ENCODE assay signal across 15 cellular contexts in the genomic region with DNA sequence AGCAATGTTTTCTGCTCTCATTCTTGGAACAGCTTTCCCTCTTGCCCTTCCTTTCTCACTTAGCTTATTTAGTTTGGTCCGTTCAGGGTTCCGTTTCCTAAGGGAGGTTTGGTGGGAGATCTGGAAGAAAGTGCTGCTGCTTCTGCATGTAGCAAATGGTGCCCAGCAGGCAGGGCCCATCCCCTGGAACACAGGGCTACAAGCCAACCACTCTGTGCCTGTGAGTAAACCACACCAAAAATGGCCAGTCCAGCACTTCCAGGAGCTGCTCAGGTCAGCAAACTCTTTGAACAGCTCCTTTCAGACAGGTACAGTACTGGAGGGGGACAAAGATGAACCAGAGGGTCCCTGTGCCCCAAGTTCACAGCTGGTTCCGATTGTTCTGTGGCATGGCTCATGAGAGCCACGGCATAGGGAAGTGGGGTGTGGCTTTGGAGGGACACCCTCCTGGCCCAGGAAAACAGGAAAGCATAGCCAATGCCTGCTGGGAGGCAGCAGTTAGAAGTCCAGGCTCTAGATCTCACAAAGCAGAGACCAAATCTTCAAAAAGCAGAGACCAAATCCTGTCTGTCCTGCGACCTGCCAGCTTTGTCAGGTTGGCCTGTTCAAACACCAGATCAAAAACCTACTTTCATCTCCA. TPM values are rescaled to one million over a fixed set of nuclear protein-coding genes. Genes with fewer than 3 reads are reported as not detected.
"Had no signal": no experiment of that assay in that cellular context is flagged by ENCODE, and none has a peak within 500 bp of the region (broad histone marks: within the 10 kb centered on the region; RNA-seq: fewer than 3 reads in every experiment).

No MANE protein-coding gene starts in this region.

- H3K27me3 Mint-ChIP-seq: activated naive CD8-positive, alpha-beta T cell treated with anti-CD3 and anti-CD28 coated beads, Interleukin-2, amount 50 U/mL, for 24 hours; type B pancreatic cell had no signal

- H3K36me3 Mint-ChIP-seq: memory B cell had no signal

- H3K36me3 ChIP-seq: cardiac muscle cell, SJSA1 had no signal

- H3K27me3 ChIP-seq: cardiac muscle cell, SJSA1 had no signal

- H3K9ac ChIP-seq: parathyroid adenoma had no signal

- H3K9me3 Mint-ChIP-seq: activated naive CD8-positive, alpha-beta T cell treated with anti-CD3 and anti-CD28 coated beads, Interleukin-2, amount 50 U/mL, for 24 hours; memory B cell; neural crest cell; stimulated activated naive B cell treated with anti-CD40 and anti-IgM and Interleukin-4, amounts not matched to agents 10 μg/mL and 1 μg/mL and 100 μg/mL, for 72 hours; T-helper 2 cell treated with Interferon-gamma antibody and Interleukin-4, amounts not matched to agents 5 μg/mL and 100 μg/mL, for 36 hours; type B pancreatic cell had no signal

- H3K27ac ChIP-seq: cardiac muscle cell, parathyroid adenoma, SJSA1 had no signal

- H3K27ac Mint-ChIP-seq: activated CD8-positive, alpha-beta T cell treated with anti-CD3 and anti-CD28 coated beads, Interleukin-2, amount 10 ng/mL, durations not matched to agents 7 days and 5 days; activated naive CD8-positive, alpha-beta T cell treated with anti-CD3 and anti-CD28 coated beads, Interleukin-2, amount 50 U/mL, for 24 hours; memory B cell; stimulated activated naive B cell treated with anti-CD40 and anti-IgM and Interleukin-4, amounts not matched to agents 10 μg/mL and 1 μg/mL and 100 μg/mL, for 72 hours; T-helper 2 cell treated with Interferon-gamma antibody and Interleukin-4, amounts not matched to agents 5 μg/mL and 100 μg/mL, for 36 hours; type B pancreatic cell had no signal

- ATAC-seq: activated CD8-positive, alpha-beta T cell treated with anti-CD3 and anti-CD28 coated beads, Interleukin-2, amount 10 ng/mL, durations not matched to agents 7 days and 5 days; activated naive CD8-positive, alpha-beta T cell treated with anti-CD3 and anti-CD28 coated beads, Interleukin-2, amount 50 U/mL, for 24 hours; left colon; stimulated activated naive B cell treated with anti-CD40 and anti-IgM and Interleukin-4, amounts not matched to agents 10 μg/mL and 1 μg/mL and 100 μg/mL, for 72 hours had no signal

- DNase-seq: activated CD8-positive, alpha-beta memory T cell treated with anti-CD3 and anti-CD28 coated beads, Interleukin-2, amount 50 U/mL, for 48 hours; activated CD8-positive, alpha-beta T cell treated with anti-CD3 and anti-CD28 coated beads, Interleukin-2, amount 10 ng/mL, durations not matched to agents 7 days and 5 days; activated naive CD4-positive, alpha-beta T cell; activated naive CD8-positive, alpha-beta T cell treated with anti-CD3 and anti-CD28 coated beads, Interleukin-2, amount 50 U/mL, for 24 hours; cortex of kidney; left colon; stimulated activated naive B cell treated with anti-CD40 and anti-IgM and Interleukin-4, amounts not matched to agents 10 μg/mL and 1 μg/mL and 100 μg/mL, for 72 hours; SW 1271 had no signal

- H3K4me3 Mint-ChIP-seq: activated CD8-positive, alpha-beta T cell treated with anti-CD3 and anti-CD28 coated beads, Interleukin-2, amount 10 ng/mL, durations not matched to agents 7 days and 5 days; activated naive CD8-positive, alpha-beta T cell treated with anti-CD3 and anti-CD28 coated beads, Interleukin-2, amount 50 U/mL, for 24 hours; memory B cell; neural crest cell; stimulated activated naive B cell treated with anti-CD40 and anti-IgM and Interleukin-4, amounts not matched to agents 10 μg/mL and 1 μg/mL and 100 μg/mL, for 72 hours; T-helper 2 cell treated with Interferon-gamma antibody and Interleukin-4, amounts not matched to agents 5 μg/mL and 100 μg/mL, for 36 hours; type B pancreatic cell had no signal

- H3K9me3 ChIP-seq: SJSA1 had no signal

- H3K4me1 ChIP-seq: parathyroid adenoma, SJSA1 had no signal

- H2AFZ ChIP-seq: parathyroid adenoma had no signal

- H3K4me3 ChIP-seq: cardiac muscle cell, SJSA1 had no signal

- H3K4me1 Mint-ChIP-seq: activated naive CD8-positive, alpha-beta T cell treated with anti-CD3 and anti-CD28 coated beads, Interleukin-2, amount 50 U/mL, for 24 hours; memory B cell; stimulated activated naive B cell treated with anti-CD40 and anti-IgM and Interleukin-4, amounts not matched to agents 10 μg/mL and 1 μg/mL and 100 μg/mL, for 72 hours had no signal

RNA-seq across cellular contexts. Expression of a gene that starts 39.5 kb away (rescaled TPM):
- total RNA-seq: activated CD8-positive, alpha-beta T cell treated with anti-CD3 and anti-CD28 coated beads, Interleukin-2, amount 10 ng/mL, durations not matched to agents 7 days and 5 days had no signal
